Comparison of ENCODE assay signal across 8 cellular contexts in genomic region chr15:96893159-96893906, GRCh38.
DNase-seq lines count a peak whose midpoint lies in the region; ATAC-seq and TF ChIP-seq lines count a peak whose summit lies in the region.

No MANE protein-coding gene starts in this region.

- no peak overlapping the region for H3K4me3 ChIP-seq in astrocyte of the spinal cord (ENCODE audit: low read depth, low read length)
- no peak overlapping the region for H3K4me3 ChIP-seq in lower lobe of right lung

- no peaks in the 10 kb centered on the region for H3K36me3 ChIP-seq in lower lobe of right lung

- H3K4me1 ChIP-seq in lower lobe of right lung: no peaks in the 10 kb centered on the region

- peaks cover 3% of the 10 kb centered on the region for H3K4me1 Mint-ChIP-seq in T-helper 2 cell treated with Interferon-gamma antibody and Interleukin-4, amounts not matched to agents 5 μg/mL and 100 μg/mL, for 36 hours (ENCODE audit: low read depth)

- H3K9me3 ChIP-seq in lower lobe of right lung: no peaks in the 10 kb centered on the region

- intact Hi-C loops in lower lobe of right lung (cut with DNase I): no loop called here

- no peaks in the 10 kb centered on the region for H3K36me3 Mint-ChIP-seq in T-helper 2 cell treated with Interferon-gamma antibody and Interleukin-4, amounts not matched to agents 5 μg/mL and 100 μg/mL, for 36 hours (ENCODE audit: low read depth)

- no peak overlapping the region for H3K27ac ChIP-seq in lower lobe of right lung

- TF ChIP-seq CTCF in GM12874 (IDR thresholded peaks at IDR 0.05; ENCODE audit: insufficient read depth, low read depth, low read length): peak; percentile 48
- TF ChIP-seq CTCF in astrocyte of the spinal cord (IDR thresholded peaks at IDR 0.05; ENCODE audit: low read depth, low read length): peak; percentile 49
- peak; percentile 61 for TF ChIP-seq CTCF in lower lobe of right lung (IDR thresholded peaks at IDR 0.05)

- no peaks in the 10 kb centered on the region for H3K9me3 Mint-ChIP-seq in T-helper 2 cell treated with Interferon-gamma antibody and Interleukin-4, amounts not matched to agents 5 μg/mL and 100 μg/mL, for 36 hours

- DNase-seq in NCI-H1417 (lab: John Stamatoyannopoulos, UW) (peak in 2 of 3 experiments; percentile 48 to 86), astrocyte of the spinal cord (ENCODE audit: low read depth, low spot score) (peak; percentile 6), lower lobe of right lung (no peak), T-helper 1 cell (no peak)
- DNase-seq in T-helper 2 cell treated with Interferon-gamma antibody and Interleukin-4, amounts not matched to agents 5 μg/mL and 100 μg/mL, for 36 hours (ENCODE audit: low spot score): no peak
- no peak for DNase-seq in activated CD4-positive, alpha-beta T cell treated with anti-CD3 and anti-CD28 coated beads for 1 hour

- no peak overlapping the region for H3K27ac Mint-ChIP-seq in T-helper 2 cell treated with Interferon-gamma antibody and Interleukin-4, amounts not matched to agents 5 μg/mL and 100 μg/mL, for 36 hours

- in situ Hi-C loops in astrocyte of the spinal cord (cut with HindIII; ENCODE audit: low sequenced_read_pairs): no loop called here

- ATAC-seq in lower lobe of right lung: peak in 1 of 2 donors; percentile 74
- no peak for ATAC-seq in GM21423 (IDR thresholded peaks at IDR 0.05; ENCODE audit: unreplicated experiment)

- no peaks in the 10 kb centered on the region for H3K27me3 Mint-ChIP-seq in T-helper 2 cell treated with Interferon-gamma antibody and Interleukin-4, amounts not matched to agents 5 μg/mL and 100 μg/mL, for 36 hours (ENCODE audit: low read depth)

- H3K27me3 ChIP-seq in lower lobe of right lung (ENCODE audit: low read depth): no peaks in the 10 kb centered on the region

- H3K4me3 Mint-ChIP-seq in T-helper 2 cell treated with Interferon-gamma antibody and Interleukin-4, amounts not matched to agents 5 μg/mL and 100 μg/mL, for 36 hours: no peak overlapping the region

Comparison
In these comparisons a context has a peak if more than half of its experiments do, and no peak if none do; other contexts are left out.
1. DNase-seq: peak in NCI-H1417 (2 of 3) and astrocyte of the spinal cord (single experiment); none in lower lobe of right lung (single experiment), T-helper 1 cell (0 of 5), T-helper 2 cell treated with Interferon-gamma antibody and Interleukin-4, amounts not matched to agents 5 μg/mL and 100 μg/mL, for 36 hours (single experiment) and activated CD4-positive, alpha-beta T cell treated with anti-CD3 and anti-CD28 coated beads for 1 hour (single experiment).
2. Peak in every context shown above with its lines, with median percentiles within 50 percentile points of each other: CTCF ChIP-seq.